In genomic region chr1:189859385-189859977, GRCh38 we compare ENCODE assay signal across 9 cellular contexts.
DNase-seq lines count a peak whose midpoint lies in the region; ATAC-seq and TF ChIP-seq lines count a peak whose summit lies in the region.
"Had no signal": no experiment of that assay in that cellular context is flagged by ENCODE, and none has a peak within 500 bp of the region (broad histone marks: within the 10 kb centered on the region; RNA-seq: fewer than 3 reads in every experiment).

No MANE protein-coding gene starts in this region.

- no peaks in the 10 kb centered on the region for H3K4me1 ChIP-seq in HCT116 (ENCODE audit: control insufficient read depth in 1 of 2, insufficient read depth in 2 of 2, low read length in 2 of 2)
- no peaks in the 10 kb centered on the region for H3K4me1 ChIP-seq in PC-9 (replicated peaks; ENCODE audit: insufficient read depth)
- H3K4me1 ChIP-seq: BLaER1 had no signal

- H3K4me2 ChIP-seq in HCT116 (ENCODE audit: low read length) (no peak overlapping the region), PC-9 (no peak overlapping the region)
- H3K4me2 ChIP-seq: BLaER1 had no signal

- POLR2A ChIA-PET in HCT116 (lab: Charles Lee), result no interaction called here
- POLR2A ChIA-PET in PC-9 (lab: Charles Lee; ENCODE audit: unreplicated experiment), result no interaction called here

- H3K9me3 Mint-ChIP-seq in glutamatergic neuron (ENCODE audit: unreplicated experiment), result peaks cover 1% of the 10 kb centered on the region
- H3K9me3 Mint-ChIP-seq in activated T-helper 17 cell treated with anti-CD3 and anti-CD28 coated beads, Interleukin-2, amount 50 U/mL, for 72 hours, result peaks cover 26% of the 10 kb centered on the region

- no peaks in the 10 kb centered on the region for H3K79me2 ChIP-seq in HCT116 (ENCODE audit: insufficient read depth, low read length)
- no peaks in the 10 kb centered on the region for H3K79me2 ChIP-seq in PC-9 (ENCODE audit: low read depth)

- no peaks in the 10 kb centered on the region for H3K9me2 ChIP-seq in HCT116 (ENCODE audit: insufficient read depth)
- H3K9me2 ChIP-seq in PC-9 (ENCODE audit: insufficient read depth), result no peaks in the 10 kb centered on the region

- TF ChIP-seq POLR2A in HCT116 (IDR thresholded peaks at IDR 0.05; ENCODE audit: borderline replicate concordance, extremely low read depth, insufficient read depth, insufficient read length), result no peak

- no peak overlapping the region for H3K4me3 Mint-ChIP-seq in glutamatergic neuron (ENCODE audit: unreplicated experiment)
- no peak overlapping the region for H3K4me3 Mint-ChIP-seq in activated T-helper 17 cell treated with anti-CD3 and anti-CD28 coated beads, Interleukin-2, amount 50 U/mL, for 72 hours

- BruUV-seq in HCT116 (replicated peaks; lab: Mats Ljungman, UMichigan) (no TSS peak), PC-9 (replicated peaks; lab: Mats Ljungman, UMichigan) (no TSS peak)

- H3K9me3 ChIP-seq in HCT116 (ENCODE audit: control insufficient read depth in 1 of 2, insufficient read depth in 1 of 2, low read depth in 1 of 2, low read length in 2 of 2) (peaks cover 0 to 7% of the 10 kb centered on the region in 2 experiments; a peak in 1 of 4 replicates), PC-9 (ENCODE audit: insufficient read depth, low read depth) (no peaks in the 10 kb centered on the region)

- H4K20me1 ChIP-seq in HCT116 (ENCODE audit: insufficient read depth), result no peaks in the 10 kb centered on the region
- no peaks in the 10 kb centered on the region for H4K20me1 ChIP-seq in PC-9 (ENCODE audit: insufficient read depth)
- H4K20me1 ChIP-seq: BLaER1 had no signal

- H3K27me3 ChIP-seq in HCT116 (ENCODE audit: insufficient read depth, low read length), result no peaks in the 10 kb centered on the region
- no peaks in the 10 kb centered on the region for H3K27me3 ChIP-seq in PC-9 (ENCODE audit: insufficient read depth, low read depth)
- H3K27me3 ChIP-seq: BLaER1 had no signal

- H3K4me3 ChIP-seq in HCT116 (replicated peaks in 1 of 2; ENCODE audit: low read depth in 1 of 2, low read length in 2 of 2), result no peak overlapping the region
- H3K4me3 ChIP-seq in PC-9, result no peak overlapping the region
- no peak overlapping the region for H3K4me3 ChIP-seq in coronary artery
- H3K4me3 ChIP-seq: BLaER1 had no signal

- TF ChIP-seq CTCF in HCT116 (IDR thresholded peaks at IDR 0.05 in 2 of 3, conservative IDR thresholded peaks at IDR 0.05 in 1 of 3; ENCODE audit: borderline replicate concordance in 1 of 3, insufficient read depth in 1 of 3, low read depth in 2 of 3, low read length in 2 of 3), result peak in 2 of 3 experiments; percentile 83 to 85; a peak in 4 of 6 replicates
- peak; percentile 83 for TF ChIP-seq CTCF in PC-9 (conservative IDR thresholded peaks at IDR 0.05)
- peak; percentile 76 for TF ChIP-seq CTCF in glutamatergic neuron (IDR thresholded peaks at IDR 0.05; ENCODE audit: partially characterized antibody, unreplicated experiment)
- no peak for TF ChIP-seq CTCF in coronary artery (IDR thresholded peaks at IDR 0.05)

- ATAC-seq in HCT116, result peak; percentile 42; the same call in 1 of the 2 replicates
- ATAC-seq in activated T-helper 17 cell treated with anti-CD3 and anti-CD28 coated beads, Interleukin-2, amount 50 U/mL, for 72 hours (replicated peaks), result no peak
- no peak for ATAC-seq in GM21381 (IDR thresholded peaks at IDR 0.05; ENCODE audit: unreplicated experiment)

- no peak overlapping the region for H2AFZ ChIP-seq in HCT116 (ENCODE audit: low read depth, low read length, poor library complexity, severe bottlenecking)
- no peak overlapping the region for H2AFZ ChIP-seq in PC-9

- H3K9ac ChIP-seq in HCT116 (ENCODE audit: low read length), result no peak overlapping the region
- H3K9ac ChIP-seq: BLaER1 had no signal

- no peaks in the 10 kb centered on the region for H3K4me1 Mint-ChIP-seq in glutamatergic neuron (ENCODE audit: low read depth, unreplicated experiment)
- H3K4me1 Mint-ChIP-seq in activated T-helper 17 cell treated with anti-CD3 and anti-CD28 coated beads, Interleukin-2, amount 50 U/mL, for 72 hours, result no peaks in the 10 kb centered on the region

- no peak overlapping the region for H3K27ac Mint-ChIP-seq in glutamatergic neuron (ENCODE audit: unreplicated experiment)
- H3K27ac Mint-ChIP-seq in activated T-helper 17 cell treated with anti-CD3 and anti-CD28 coated beads, Interleukin-2, amount 50 U/mL, for 72 hours, result no peak overlapping the region

- no peaks in the 10 kb centered on the region for H3K27me3 Mint-ChIP-seq in glutamatergic neuron (ENCODE audit: unreplicated experiment)
- no peaks in the 10 kb centered on the region for H3K27me3 Mint-ChIP-seq in activated T-helper 17 cell treated with anti-CD3 and anti-CD28 coated beads, Interleukin-2, amount 50 U/mL, for 72 hours

- no peaks in the 10 kb centered on the region for H3K36me3 ChIP-seq in HCT116 (ENCODE audit: control insufficient read depth in 1 of 2, insufficient read depth in 2 of 2, low read length in 2 of 2)
- H3K36me3 ChIP-seq in PC-9 (ENCODE audit: low read depth), result no peaks in the 10 kb centered on the region
- H3K36me3 ChIP-seq: BLaER1 had no signal

- CTCF ChIA-PET in HCT116 (lab: Charles Lee), result no interaction called here
- CTCF ChIA-PET in PC-9 (lab: Charles Lee), result interaction anchor here (0.6 kb wide), 1 partner anchor 645 kb away, joined by 3 read pairs; no protein-coding TSS in a partner anchor

- TF ChIP-seq RAD21 in HCT116 (IDR thresholded peaks at IDR 0.05; ENCODE audit: low read depth), result peak; percentile 23; the same call in 1 of the 2 replicates

- RAD21 ChIA-PET in HCT116 (lab: Charles Lee; ENCODE audit: low non-redundant PET in 1 of 2, low total read pairs in 2 of 2, uncharacterized antibody in 2 of 2, unreplicated experiment in 2 of 2), result no interaction called here

- H3F3A ChIP-seq in PC-9 (ENCODE audit: insufficient read depth, low read depth), result no peaks in the 10 kb centered on the region; the same call in 1 of the 2 replicates

- intact Hi-C loops in HCT116 (cut with micrococcal nuclease) (no loop called here), PC-9 (cut with micrococcal nuclease; ENCODE audit: unreplicated experiment) (no loop called here)

- H3K36me3 Mint-ChIP-seq in glutamatergic neuron (ENCODE audit: unreplicated experiment), result peaks cover 7% of the 10 kb centered on the region
- H3K36me3 Mint-ChIP-seq in activated T-helper 17 cell treated with anti-CD3 and anti-CD28 coated beads, Interleukin-2, amount 50 U/mL, for 72 hours (ENCODE audit: low read depth), result no peaks in the 10 kb centered on the region

- DNase-seq in NCI-H2171 treated with DMSO at 0.1 percent for 48 hours (lab: John Stamatoyannopoulos, UW) (peak; percentile 31), NCI-H2171 (lab: John Stamatoyannopoulos, UW) (no peak), HCT116 (ENCODE audit: low read depth, low spot score) (peak; percentile 3), PC-9 (peak in 1 of 2 experiments; percentile 2), glutamatergic neuron (peak; percentile 60), coronary artery (ENCODE audit: low spot score) (no peak)

- H3K27ac ChIP-seq in HCT116 (ENCODE audit: low read depth, low read length), result no peak overlapping the region
- H3K27ac ChIP-seq in PC-9, result no peak overlapping the region
- H3K27ac ChIP-seq in coronary artery, result no peak overlapping the region
- H3K27ac ChIP-seq: BLaER1 had no signal

TF ChIP-seq in HCT116, 20 proteins besides CTCF, POLR2A, EP300 and RAD21:
- TF ChIP-seq EZH2 (IDR thresholded peaks at IDR 0.05), result no peak
- TF ChIP-seq, protein P1, sequence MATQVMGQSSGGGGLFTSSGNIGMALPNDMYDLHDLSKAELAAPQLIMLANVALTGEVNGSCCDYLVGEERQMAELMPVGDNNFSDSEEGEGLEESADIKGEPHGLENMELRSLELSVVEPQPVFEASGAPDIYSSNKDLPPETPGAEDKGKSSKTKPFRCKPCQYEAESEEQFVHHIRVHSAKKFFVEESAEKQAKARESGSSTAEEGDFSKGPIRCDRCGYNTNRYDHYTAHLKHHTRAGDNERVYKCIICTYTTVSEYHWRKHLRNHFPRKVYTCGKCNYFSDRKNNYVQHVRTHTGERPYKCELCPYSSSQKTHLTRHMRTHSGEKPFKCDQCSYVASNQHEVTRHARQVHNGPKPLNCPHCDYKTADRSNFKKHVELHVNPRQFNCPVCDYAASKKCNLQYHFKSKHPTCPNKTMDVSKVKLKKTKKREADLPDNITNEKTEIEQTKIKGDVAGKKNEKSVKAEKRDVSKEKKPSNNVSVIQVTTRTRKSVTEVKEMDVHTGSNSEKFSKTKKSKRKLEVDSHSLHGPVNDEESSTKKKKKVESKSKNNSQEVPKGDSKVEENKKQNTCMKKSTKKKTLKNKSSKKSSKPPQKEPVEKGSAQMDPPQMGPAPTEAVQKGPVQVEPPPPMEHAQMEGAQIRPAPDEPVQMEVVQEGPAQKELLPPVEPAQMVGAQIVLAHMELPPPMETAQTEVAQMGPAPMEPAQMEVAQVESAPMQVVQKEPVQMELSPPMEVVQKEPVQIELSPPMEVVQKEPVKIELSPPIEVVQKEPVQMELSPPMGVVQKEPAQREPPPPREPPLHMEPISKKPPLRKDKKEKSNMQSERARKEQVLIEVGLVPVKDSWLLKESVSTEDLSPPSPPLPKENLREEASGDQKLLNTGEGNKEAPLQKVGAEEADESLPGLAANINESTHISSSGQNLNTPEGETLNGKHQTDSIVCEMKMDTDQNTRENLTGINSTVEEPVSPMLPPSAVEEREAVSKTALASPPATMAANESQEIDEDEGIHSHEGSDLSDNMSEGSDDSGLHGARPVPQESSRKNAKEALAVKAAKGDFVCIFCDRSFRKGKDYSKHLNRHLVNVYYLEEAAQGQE (IDR thresholded peaks at IDR 0.05; ENCODE audit: low read depth), result no peak
- TF ChIP-seq ZFX (IDR thresholded peaks at IDR 0.05), result no peak
- no peak for TF ChIP-seq ELF1 (IDR thresholded peaks at IDR 0.05; ENCODE audit: borderline replicate concordance, low read depth)
- no peak for TF ChIP-seq FOSL1 (IDR thresholded peaks at IDR 0.05; ENCODE audit: low read depth)
- no peak for TF ChIP-seq JUND (IDR thresholded peaks at IDR 0.05)
- no peak for TF ChIP-seq YY1 (IDR thresholded peaks at IDR 0.05; ENCODE audit: extremely low read depth, insufficient replicate concordance, low read depth, low read length)
- no peak for TF ChIP-seq MAX (IDR thresholded peaks at IDR 0.05)
- TF ChIP-seq CEBPB (IDR thresholded peaks at IDR 0.05; ENCODE audit: low read depth), result no peak
- TF ChIP-seq ZNF274 (IDR thresholded peaks at IDR 0.05; ENCODE audit: low read depth, low read length), result no peak
- no peak for TF ChIP-seq TCF7L2 (IDR thresholded peaks at IDR 0.05; ENCODE audit: borderline replicate concordance, extremely low read depth, insufficient read depth, insufficient read length)
- no peak for TF ChIP-seq SP1 (IDR thresholded peaks at IDR 0.05; ENCODE audit: low read depth)
TF ChIP-seq in HCT116: peak in this region for 0.

Comparison
In these comparisons a context has a peak if more than half of its experiments do, and no peak if none do; other contexts are left out.
1. DNase-seq: peak in NCI-H2171 treated with DMSO at 0.1 percent for 48 hours (single experiment), HCT116 (single experiment) and glutamatergic neuron (single experiment); none in NCI-H2171 (single experiment) and coronary artery (single experiment).